17 cellular contexts compared by ENCODE assay signal in genomic region chr22:24066872-24067271, GRCh38. TPM values are rescaled to one million over a fixed set of nuclear protein-coding genes. Genes with fewer than 3 reads are reported as not detected.
DNase-seq lines count a peak whose midpoint lies in the region; ATAC-seq and TF ChIP-seq lines count a peak whose summit lies in the region.
"Had no signal": no experiment of that assay in that cellular context is flagged by ENCODE, and none has a peak within 500 bp of the region (broad histone marks: within the 10 kb centered on the region; RNA-seq: fewer than 3 reads in every experiment).

No MANE protein-coding gene starts in this region.

- H3K27me3 ChIP-seq in stomach = no peaks in the 10 kb centered on the region
- H3K27me3 ChIP-seq: left lung had no signal

- 39 to 81% (median 51%) methylated on average over 8 of the region's 8 CpGs for WGBS in stomach, 5 donors

- peak; percentile 46 for DNase-seq in activated CD8-positive, alpha-beta memory T cell treated with anti-CD3 and anti-CD28 coated beads, Interleukin-2, amount 50 U/mL, for 48 hours
- no peak for DNase-seq in activated CD8-positive, alpha-beta memory T cell treated with anti-CD3 and anti-CD28 coated beads for 24 hours
- DNase-seq in NCI-H1105 treated with DMSO at 0.1 percent for 48 hours (lab: John Stamatoyannopoulos, UW) (peak; percentile 85), stomach (peak; percentile 71), mucosa of gallbladder (ENCODE audit: low spot score) (no peak), mesothelial cell of epicardium (ENCODE audit: low spot score in 2 of 2, unreplicated experiment in 2 of 2) (no peak)
- DNase-seq in activated T-helper 1 cell treated with anti-CD3 and anti-CD28 coated beads, Interleukin-12 subunit alpha, Interleukin-12 subunit beta, Interleukin-2, Interleukin-4 antibody, amounts not matched to agents 30 ng/mL and 10 ng/mL and 1 ng/mL, durations not matched to agents 14 hours and 24 hours and 36 hours (ENCODE audit: low spot score) = no peak
- DNase-seq: activated gamma-delta T cell; anterior cingulate cortex; CD4-positive, alpha-beta memory T cell; left lung; naive thymus-derived CD4-positive, alpha-beta T cell; NCI-H146; NCI-H526 treated with DMSO at 0.1 percent for 48 hours; WERI-Rb-1 had no signal

- no peak for TF ChIP-seq POLR2A in stomach (IDR thresholded peaks at IDR 0.05)

- no peak for ATAC-seq in GM18519 (IDR thresholded peaks at IDR 0.05; ENCODE audit: low FRiP score, unreplicated experiment)
- ATAC-seq: GM12878; left lung; naive thymus-derived CD4-positive, alpha-beta T cell had no signal

- no peaks in the 10 kb centered on the region for H3K4me1 Mint-ChIP-seq in activated T-helper 1 cell treated with anti-CD3 and anti-CD28 coated beads, Interleukin-12 subunit alpha, Interleukin-12 subunit beta, Interleukin-2, Interleukin-4 antibody, amounts not matched to agents 30 ng/mL and 10 ng/mL and 1 ng/mL, durations not matched to agents 14 hours and 24 hours and 36 hours (ENCODE audit: low read depth)
- no peaks in the 10 kb centered on the region for H3K4me1 Mint-ChIP-seq in mesothelial cell of epicardium

- H3K27ac Mint-ChIP-seq in activated T-helper 1 cell treated with anti-CD3 and anti-CD28 coated beads, Interleukin-12 subunit alpha, Interleukin-12 subunit beta, Interleukin-2, Interleukin-4 antibody, amounts not matched to agents 30 ng/mL and 10 ng/mL and 1 ng/mL, durations not matched to agents 14 hours and 24 hours and 36 hours = peak overlapping the region; percentile 4
- no peak overlapping the region for H3K27ac Mint-ChIP-seq in mesothelial cell of epicardium

- no peaks in the 10 kb centered on the region for H3K9me3 Mint-ChIP-seq in activated T-helper 1 cell treated with anti-CD3 and anti-CD28 coated beads, Interleukin-12 subunit alpha, Interleukin-12 subunit beta, Interleukin-2, Interleukin-4 antibody, amounts not matched to agents 30 ng/mL and 10 ng/mL and 1 ng/mL, durations not matched to agents 14 hours and 24 hours and 36 hours
- no peaks in the 10 kb centered on the region for H3K9me3 Mint-ChIP-seq in mesothelial cell of epicardium

- intact Hi-C loops in activated T-helper 1 cell treated with anti-CD3 and anti-CD28 coated beads, Interleukin-12 subunit alpha, Interleukin-12 subunit beta, Interleukin-2, Interleukin-4 antibody, amounts not matched to agents 30 ng/mL and 10 ng/mL and 1 ng/mL, durations not matched to agents 14 hours and 24 hours and 36 hours (cut with micrococcal nuclease) = no loop called here
- intact Hi-C loops in stomach (cut with DNase I; ENCODE audit: low total_unique reads) = no loop called here

- peaks cover 49% of the 10 kb centered on the region for H3K36me3 Mint-ChIP-seq in activated T-helper 1 cell treated with anti-CD3 and anti-CD28 coated beads, Interleukin-12 subunit alpha, Interleukin-12 subunit beta, Interleukin-2, Interleukin-4 antibody, amounts not matched to agents 30 ng/mL and 10 ng/mL and 1 ng/mL, durations not matched to agents 14 hours and 24 hours and 36 hours (ENCODE audit: low read depth)
- peaks cover 49% of the 10 kb centered on the region for H3K36me3 Mint-ChIP-seq in mesothelial cell of epicardium

- H3K4me1 ChIP-seq in stomach = peaks cover 0 to 20% (median 8%) of the 10 kb centered on the region in 4 donors
- H3K4me1 ChIP-seq: left lung had no signal

- peaks cover 53 to 95% (median 90%) of the 10 kb centered on the region in 4 donors for H3K36me3 ChIP-seq in stomach

- no peak for TF ChIP-seq EP300 in stomach (IDR thresholded peaks at IDR 0.05)

- H3K27ac ChIP-seq in stomach = no peak overlapping the region
- H3K27ac ChIP-seq: left lung, WERI-Rb-1 had no signal

- no peak overlapping the region for H3K4me3 ChIP-seq in stomach
- H3K4me3 ChIP-seq: GM12878, left lung had no signal

- H3K9me3 ChIP-seq in stomach = no peaks in the 10 kb centered on the region
- H3K9me3 ChIP-seq: left lung had no signal

- no peaks in the 10 kb centered on the region for H3K27me3 Mint-ChIP-seq in activated T-helper 1 cell treated with anti-CD3 and anti-CD28 coated beads, Interleukin-12 subunit alpha, Interleukin-12 subunit beta, Interleukin-2, Interleukin-4 antibody, amounts not matched to agents 30 ng/mL and 10 ng/mL and 1 ng/mL, durations not matched to agents 14 hours and 24 hours and 36 hours (ENCODE audit: insufficient read depth)
- H3K27me3 Mint-ChIP-seq in mesothelial cell of epicardium (ENCODE audit: low read depth) = no peaks in the 10 kb centered on the region
- H3K27me3 Mint-ChIP-seq: CD4-positive, alpha-beta memory T cell; naive thymus-derived CD4-positive, alpha-beta T cell had no signal

- TF ChIP-seq CTCF in stomach (IDR thresholded peaks at IDR 0.05) = no peak
- TF ChIP-seq CTCF in mesothelial cell of epicardium (IDR thresholded peaks at IDR 0.05; ENCODE audit: unreplicated experiment) = no peak

- no peak overlapping the region for H3K4me3 Mint-ChIP-seq in activated T-helper 1 cell treated with anti-CD3 and anti-CD28 coated beads, Interleukin-12 subunit alpha, Interleukin-12 subunit beta, Interleukin-2, Interleukin-4 antibody, amounts not matched to agents 30 ng/mL and 10 ng/mL and 1 ng/mL, durations not matched to agents 14 hours and 24 hours and 36 hours
- no peak overlapping the region for H3K4me3 Mint-ChIP-seq in mesothelial cell of epicardium
- H3K4me3 Mint-ChIP-seq: CD4-positive, alpha-beta memory T cell; naive thymus-derived CD4-positive, alpha-beta T cell had no signal

RNA-seq across cellular contexts. Expression of gene CABIN1, which starts 55.8 kb away (rescaled TPM):
- 97.6 and 98.1 TPM in 2 replicates for total RNA-seq in activated T-helper 1 cell treated with anti-CD3 and anti-CD28 coated beads, Interleukin-12 subunit alpha, Interleukin-12 subunit beta, Interleukin-2, Interleukin-4 antibody, amounts not matched to agents 30 ng/mL and 10 ng/mL and 1 ng/mL, durations not matched to agents 14 hours and 24 hours and 36 hours
- 100 to 1,000 TPM in 2 of 5 donors, 10 to 100 TPM in 3; 39.7 to 623 (median 93.7) TPM for total RNA-seq in stomach
- polyA plus RNA-seq in stomach = 10 to 100 TPM; 14.8 to 25.9 (median 20.2) TPM
- total RNA-seq in mucosa of gallbladder = 88.0 TPM
- total RNA-seq in mesothelial cell of epicardium = 67.8 to 74.4 TPM (median 69.5 TPM) in 3 replicates

Comparison
In these comparisons a context has a peak if more than half of its experiments do, and no peak if none do; other contexts are left out.
1. DNase-seq: peak in activated CD8-positive, alpha-beta memory T cell treated with anti-CD3 and anti-CD28 coated beads, Interleukin-2, amount 50 U/mL, for 48 hours (single experiment), NCI-H1105 treated with DMSO at 0.1 percent for 48 hours (single experiment) and stomach (single experiment); none in activated CD8-positive, alpha-beta memory T cell treated with anti-CD3 and anti-CD28 coated beads for 24 hours (single experiment), activated T-helper 1 cell treated with anti-CD3 and anti-CD28 coated beads, Interleukin-12 subunit alpha, Interleukin-12 subunit beta, Interleukin-2, Interleukin-4 antibody, amounts not matched to agents 30 ng/mL and 10 ng/mL and 1 ng/mL, durations not matched to agents 14 hours and 24 hours and 36 hours (single experiment), mucosa of gallbladder (single experiment) and mesothelial cell of epicardium (0 of 2).